Comparison of ENCODE assay signal across 17 cellular contexts in the genomic region with DNA sequence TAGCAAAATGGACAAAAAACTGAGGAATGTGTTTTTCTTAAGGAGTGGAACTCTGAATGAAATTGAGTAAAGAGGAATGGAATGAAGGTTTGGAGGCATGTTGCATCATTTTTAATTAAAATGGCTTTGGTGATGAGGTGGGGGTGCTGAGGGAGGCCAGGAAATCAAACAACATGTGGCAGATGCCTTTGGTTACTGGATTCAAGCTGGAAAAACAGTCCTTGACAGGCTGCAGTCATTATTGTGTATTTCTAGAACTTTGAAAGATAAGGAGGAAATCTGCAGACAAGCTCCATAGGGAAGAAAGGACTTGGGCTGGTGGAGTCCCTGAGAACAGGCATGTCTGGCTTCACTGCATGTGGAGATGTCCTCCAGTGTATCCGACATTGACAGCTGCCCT.
DNase-seq lines count a peak whose midpoint lies in the region; ATAC-seq and TF ChIP-seq lines count a peak whose summit lies in the region.
"Had no signal": no experiment of that assay in that cellular context is flagged by ENCODE, and none has a peak within 500 bp of the region (broad histone marks: within the 10 kb centered on the region; RNA-seq: fewer than 3 reads in every experiment).

No MANE protein-coding gene starts in this region.

- TF ChIP-seq RAD21 in SK-N-SH (IDR thresholded peaks at IDR 0.05; ENCODE audit: low read length), result no peak

- H4K20me1 ChIP-seq in GM23248 (ENCODE audit: insufficient read depth) (no peaks in the 10 kb centered on the region), SK-N-SH (ENCODE audit: insufficient read depth) (no peaks in the 10 kb centered on the region)

- 0 out of 2 replicates have a peak overlapping the region, but pooled peaks have one; percentile 31 for H3K4me3 ChIP-seq in GM23248
- no peak overlapping the region for H3K4me3 ChIP-seq in SK-N-SH (ENCODE audit: low read depth in 2 of 2, low read length in 1 of 2)
- H3K4me3 ChIP-seq in fibroblast of mammary gland (ENCODE audit: control insufficient read depth, low read depth, low read length), result no peak overlapping the region
- H3K4me3 ChIP-seq in skeletal muscle satellite cell (ENCODE audit: low read length), result no peak overlapping the region
- H3K4me3 ChIP-seq: gastroesophageal sphincter had no signal

- in situ Hi-C loops in GM23248 (cut with MboI), result loop anchor here (10.0 kb wide), 1 partner anchor 331 kb away; no protein-coding TSS in a partner anchor

- H3F3A ChIP-seq in GM23248 (ENCODE audit: insufficient read depth) (peaks cover 44% of the 10 kb centered on the region), SK-N-SH (replicated peaks; ENCODE audit: insufficient read depth) (peaks cover 40% of the 10 kb centered on the region)

- no peak for ATAC-seq in HG03175 (IDR thresholded peaks at IDR 0.05; ENCODE audit: unreplicated experiment)
- ATAC-seq: gastroesophageal sphincter, WTC11 had no signal

- no peaks in the 10 kb centered on the region for H3K9me3 ChIP-seq in GM23248 (ENCODE audit: low read depth)
- no peaks in the 10 kb centered on the region for H3K9me3 ChIP-seq in SK-N-SH
- H3K9me3 ChIP-seq in skeletal muscle satellite cell (replicated peaks; ENCODE audit: low read length), result no peaks in the 10 kb centered on the region

- TF ChIP-seq EP300 in SK-N-SH (IDR thresholded peaks at IDR 0.05; ENCODE audit: borderline replicate concordance in 1 of 2, low read depth in 1 of 2, low read length in 1 of 2), result peak in 1 of 2 experiments; percentile 72; a peak in 1 of 4 replicates

- H3K79me2 ChIP-seq in GM23248 (ENCODE audit: insufficient read depth), result no peaks in the 10 kb centered on the region
- no peaks in the 10 kb centered on the region for H3K79me2 ChIP-seq in SK-N-SH (ENCODE audit: insufficient read depth)
- H3K79me2 ChIP-seq: parathyroid adenoma had no signal

- H3K36me3 ChIP-seq in GM23248 (ENCODE audit: low read depth) (no peaks in the 10 kb centered on the region), SK-N-SH (replicated peaks in 1 of 2; ENCODE audit: control insufficient read depth in 1 of 2, insufficient read depth in 2 of 2, low read length in 1 of 2) (no peaks in the 10 kb centered on the region), skeletal muscle satellite cell (ENCODE audit: insufficient read depth, low read length) (no peaks in the 10 kb centered on the region)
- H3K36me3 ChIP-seq: gastroesophageal sphincter had no signal

- peak; percentile 41 for DNase-seq in GM23248
- DNase-seq in SK-N-SH, result no peak
- peak; percentile 15 for DNase-seq in fibroblast of mammary gland (ENCODE audit: low read depth)
- no peak for DNase-seq in activated CD4-positive, CD25-positive, alpha-beta regulatory T cell treated with anti-CD3 and anti-CD28 coated beads, Interleukin-2, amount 50 U/mL, for 72 hours
- no peak for DNase-seq in NCI-H2029 treated with DMSO at 0.1 percent for 48 hours (lab: John Stamatoyannopoulos, UW)
- DNase-seq: activated effector memory CD4-positive, alpha-beta T cell treated with Interleukin-2 at 50 U/mL for 16 hours; aorta; CD4-positive, alpha-beta T cell; KG1; NCI-H1417; NCI-H446 treated with DMSO at 0.1 percent for 48 hours; T-helper 1 cell had no signal

- H3K27me3 ChIP-seq in GM23248 (replicated peaks; ENCODE audit: insufficient read depth) (no peaks in the 10 kb centered on the region), SK-N-SH (ENCODE audit: insufficient read depth) (no peaks in the 10 kb centered on the region), skeletal muscle satellite cell (ENCODE audit: control insufficient read depth, insufficient read depth, low read length) (no peaks in the 10 kb centered on the region)
- H3K27me3 ChIP-seq: gastroesophageal sphincter had no signal

- H3K27ac ChIP-seq in GM23248 (peak overlapping the region; percentile 69), SK-N-SH (ENCODE audit: low read depth in 2 of 2, low read length in 1 of 2) (peak overlapping the region; percentile 89 to 94)
- H3K27ac ChIP-seq: gastroesophageal sphincter, parathyroid adenoma had no signal

- H2AFZ ChIP-seq in GM23248 (no peak overlapping the region), SK-N-SH (ENCODE audit: low read depth) (no peak overlapping the region)
- H2AFZ ChIP-seq: parathyroid adenoma had no signal

- CTCF ChIA-PET in SK-N-SH (lab: Yijun Ruan, JAX), result no interaction called here

- WGBS in GM23248 (ENCODE audit: low coverage in 1 of 2, low lambda C conversion rate in 2 of 2, missing lambda C conversion rate in 2 of 2), 2 experiments, result 67 to 82% methylated on average over 1 of the region's 1 CpG
- WGBS in SK-N-SH (ENCODE audit: low lambda C conversion rate), result 50% methylated on average over 1 of the region's 1 CpG

- H3K4me2 ChIP-seq in GM23248 (ENCODE audit: unreplicated experiment) (peak overlapping the region; percentile 44), SK-N-SH (no peak overlapping the region), skeletal muscle satellite cell (ENCODE audit: low read length) (peak overlapping the region; percentile 46)

- H3K9me2 ChIP-seq in GM23248 (ENCODE audit: insufficient read depth) (no peaks in the 10 kb centered on the region), SK-N-SH (no peaks in the 10 kb centered on the region)

- peaks cover 48% of the 10 kb centered on the region for H3K4me1 ChIP-seq in GM23248 (ENCODE audit: insufficient read depth)
- H3K4me1 ChIP-seq in SK-N-SH (ENCODE audit: control insufficient read depth in 1 of 2, insufficient read depth in 2 of 2, low read depth in 1 of 2, low read length in 1 of 2), result peaks cover 17 to 20% of the 10 kb centered on the region in 2 experiments; a peak in 3 of 4 replicates
- peaks cover 35% of the 10 kb centered on the region for H3K4me1 ChIP-seq in skeletal muscle satellite cell (ENCODE audit: control insufficient read depth, insufficient read depth, low read length)
- H3K4me1 ChIP-seq: gastroesophageal sphincter, parathyroid adenoma had no signal

- H3K9ac ChIP-seq in GM23248, result no peak overlapping the region
- peak overlapping the region; percentile 49; the same call in 1 of the 2 replicates for H3K9ac ChIP-seq in SK-N-SH
- H3K9ac ChIP-seq in skeletal muscle satellite cell (ENCODE audit: low read depth, low read length), result peak overlapping the region; percentile 25
- H3K9ac ChIP-seq: parathyroid adenoma had no signal

- POLR2A ChIA-PET in SK-N-SH (lab: Yijun Ruan, JAX), result no interaction called here

- TF ChIP-seq CTCF in SK-N-SH (IDR thresholded peaks at IDR 0.05) (no peak), fibroblast of mammary gland (conservative IDR thresholded peaks at IDR 0.05; ENCODE audit: control insufficient read depth, insufficient read depth, low read depth, low read length) (no peak)

TF ChIP-seq in SK-N-SH, 30 proteins besides CTCF, POLR2A, EP300 and RAD21 (continues in another document):
- TF ChIP-seq GATA2 (CRISPR knock-in tag; IDR thresholded peaks at IDR 0.05), result no peak
- peak; percentile 24; the same call in 1 of the 2 replicates for TF ChIP-seq POLR2AphosphoS5 (IDR thresholded peaks at IDR 0.05; ENCODE audit: low read depth, low read length)
- no peak for TF ChIP-seq RCOR1 (IDR thresholded peaks at IDR 0.05; ENCODE audit: low read length)
- no peak for TF ChIP-seq EZH2phosphoT487 (IDR thresholded peaks at IDR 0.05; ENCODE audit: borderline replicate concordance, low read depth)
- no peak for TF ChIP-seq MEF2A (IDR thresholded peaks at IDR 0.05; ENCODE audit: borderline replicate concordance, low read depth)
- no peak for TF ChIP-seq FOXJ3 (CRISPR knock-in tag; IDR thresholded peaks at IDR 0.05)
- no peak for TF ChIP-seq SIN3A (IDR thresholded peaks at IDR 0.05; ENCODE audit: borderline replicate concordance, low read depth, low read length)
- TF ChIP-seq, protein P1, sequence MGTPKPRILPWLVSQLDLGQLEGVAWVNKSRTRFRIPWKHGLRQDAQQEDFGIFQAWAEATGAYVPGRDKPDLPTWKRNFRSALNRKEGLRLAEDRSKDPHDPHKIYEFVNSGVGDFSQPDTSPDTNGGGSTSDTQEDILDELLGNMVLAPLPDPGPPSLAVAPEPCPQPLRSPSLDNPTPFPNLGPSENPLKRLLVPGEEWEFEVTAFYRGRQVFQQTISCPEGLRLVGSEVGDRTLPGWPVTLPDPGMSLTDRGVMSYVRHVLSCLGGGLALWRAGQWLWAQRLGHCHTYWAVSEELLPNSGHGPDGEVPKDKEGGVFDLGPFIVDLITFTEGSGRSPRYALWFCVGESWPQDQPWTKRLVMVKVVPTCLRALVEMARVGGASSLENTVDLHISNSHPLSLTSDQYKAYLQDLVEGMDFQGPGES (IDR thresholded peaks at IDR 0.05; ENCODE audit: low read depth, low read length), result no peak
- TF ChIP-seq YY1 (IDR thresholded peaks at IDR 0.05; ENCODE audit: low read depth), result no peak
- TF ChIP-seq, protein P2, sequence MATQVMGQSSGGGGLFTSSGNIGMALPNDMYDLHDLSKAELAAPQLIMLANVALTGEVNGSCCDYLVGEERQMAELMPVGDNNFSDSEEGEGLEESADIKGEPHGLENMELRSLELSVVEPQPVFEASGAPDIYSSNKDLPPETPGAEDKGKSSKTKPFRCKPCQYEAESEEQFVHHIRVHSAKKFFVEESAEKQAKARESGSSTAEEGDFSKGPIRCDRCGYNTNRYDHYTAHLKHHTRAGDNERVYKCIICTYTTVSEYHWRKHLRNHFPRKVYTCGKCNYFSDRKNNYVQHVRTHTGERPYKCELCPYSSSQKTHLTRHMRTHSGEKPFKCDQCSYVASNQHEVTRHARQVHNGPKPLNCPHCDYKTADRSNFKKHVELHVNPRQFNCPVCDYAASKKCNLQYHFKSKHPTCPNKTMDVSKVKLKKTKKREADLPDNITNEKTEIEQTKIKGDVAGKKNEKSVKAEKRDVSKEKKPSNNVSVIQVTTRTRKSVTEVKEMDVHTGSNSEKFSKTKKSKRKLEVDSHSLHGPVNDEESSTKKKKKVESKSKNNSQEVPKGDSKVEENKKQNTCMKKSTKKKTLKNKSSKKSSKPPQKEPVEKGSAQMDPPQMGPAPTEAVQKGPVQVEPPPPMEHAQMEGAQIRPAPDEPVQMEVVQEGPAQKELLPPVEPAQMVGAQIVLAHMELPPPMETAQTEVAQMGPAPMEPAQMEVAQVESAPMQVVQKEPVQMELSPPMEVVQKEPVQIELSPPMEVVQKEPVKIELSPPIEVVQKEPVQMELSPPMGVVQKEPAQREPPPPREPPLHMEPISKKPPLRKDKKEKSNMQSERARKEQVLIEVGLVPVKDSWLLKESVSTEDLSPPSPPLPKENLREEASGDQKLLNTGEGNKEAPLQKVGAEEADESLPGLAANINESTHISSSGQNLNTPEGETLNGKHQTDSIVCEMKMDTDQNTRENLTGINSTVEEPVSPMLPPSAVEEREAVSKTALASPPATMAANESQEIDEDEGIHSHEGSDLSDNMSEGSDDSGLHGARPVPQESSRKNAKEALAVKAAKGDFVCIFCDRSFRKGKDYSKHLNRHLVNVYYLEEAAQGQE (IDR thresholded peaks at IDR 0.05; ENCODE audit: low read depth, low read length), result no peak
- no peak for TF ChIP-seq FOSL2 (IDR thresholded peaks at IDR 0.05; ENCODE audit: borderline replicate concordance, low read depth)
- TF ChIP-seq GABPA (IDR thresholded peaks at IDR 0.05; ENCODE audit: low read depth), result no peak
- no peak for TF ChIP-seq CHD2 (IDR thresholded peaks at IDR 0.05; ENCODE audit: low read length, partially characterized antibody)

Comparison
In these comparisons a context has a peak if more than half of its experiments do, and no peak if none do; other contexts are left out.
1. DNase-seq: peak in GM23248 (single experiment) and fibroblast of mammary gland (single experiment); none in SK-N-SH (single experiment), activated CD4-positive, CD25-positive, alpha-beta regulatory T cell treated with anti-CD3 and anti-CD28 coated beads, Interleukin-2, amount 50 U/mL, for 72 hours (single experiment) and NCI-H2029 treated with DMSO at 0.1 percent for 48 hours (single experiment).